In the genomic region with DNA sequence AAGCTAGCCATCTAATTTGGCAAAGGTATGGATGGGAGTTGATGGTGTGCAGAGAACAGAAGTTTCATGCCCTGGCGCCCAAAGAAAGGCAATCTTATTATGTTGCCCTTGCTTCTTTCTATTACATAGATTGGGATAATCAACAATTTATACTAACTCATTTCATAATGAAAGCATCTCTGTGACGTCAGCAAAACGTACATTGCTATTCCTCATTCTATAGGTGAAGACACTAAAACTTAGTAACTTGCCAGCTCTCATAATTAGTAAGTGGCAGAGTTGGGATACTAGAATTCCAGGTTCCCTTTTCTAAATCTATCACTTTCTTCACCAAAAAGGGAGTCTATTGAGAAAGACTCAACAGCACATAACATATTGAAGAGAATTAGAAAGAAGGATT, we compare ENCODE assay signal across 35 cellular contexts.
"Had no signal": no experiment of that assay in that cellular context is flagged by ENCODE, and none has a peak within 500 bp of the region (broad histone marks: within the 10 kb centered on the region; RNA-seq: fewer than 3 reads in every experiment).

No MANE protein-coding gene starts in this region.

- H3K4me3 Mint-ChIP-seq: activated B cell treated with CpG ODN at 0.5 μM for 24 hours; activated CD4-positive, alpha-beta memory T cell treated with anti-CD3 and anti-CD28 coated beads for 36 hours; activated CD4-positive, alpha-beta T cell treated with anti-CD3 and anti-CD28 coated beads, Interleukin-2, amount 10 ng/mL, durations not matched to agents 24 days and 14 days; activated CD8-positive, alpha-beta T cell treated with anti-CD3 and anti-CD28 coated beads for 36 hours; activated naive CD4-positive, alpha-beta T cell treated with anti-CD3 and anti-CD28 coated beads, Interleukin-2, amount 10 ng/mL, durations not matched to agents 7 days and 5 days; activated naive CD4-positive, alpha-beta T cell treated with anti-CD3 and anti-CD28 coated beads, Interleukin-2, amount 50 U/mL, for 24 hours; activated naive CD8-positive, alpha-beta T cell; activated naive CD8-positive, alpha-beta T cell treated with anti-CD3 and anti-CD28 coated beads, Interleukin-2, amount 10 ng/mL, durations not matched to agents 7 days and 5 days; activated naive CD8-positive, alpha-beta T cell treated with anti-CD3 and anti-CD28 coated beads, Interleukin-2, amount 50 U/mL, for 24 hours; activated T-cell treated with anti-CD3 and anti-CD28 coated beads, Interleukin-2, amount 50 U/mL, for 24 hours; T-helper 1 cell treated with Interleukin-12 subunit alpha and Interleukin-12 subunit beta and Interleukin-4 antibody, amounts not matched to agents 30 μg/mL and 1 μg/mL, for 36 hours; T-helper 2 cell treated with Interferon-gamma antibody and Interleukin-4, amounts not matched to agents 5 μg/mL and 100 μg/mL, for 36 hours had no signal

- H3K4me3 ChIP-seq: ascending aorta, body of pancreas, breast epithelium had no signal

- H3K4me1 ChIP-seq: ascending aorta, body of pancreas, breast epithelium had no signal

- H3K27me3 ChIP-seq: ascending aorta, body of pancreas, brain microvascular endothelial cell, breast epithelium had no signal

- H3K9me3 Mint-ChIP-seq: activated CD4-positive, alpha-beta memory T cell treated with anti-CD3 and anti-CD28 coated beads for 36 hours; activated CD8-positive, alpha-beta T cell treated with anti-CD3 and anti-CD28 coated beads for 36 hours; activated naive CD4-positive, alpha-beta T cell treated with anti-CD3 and anti-CD28 coated beads, Interleukin-2, amount 50 U/mL, for 24 hours; activated naive CD8-positive, alpha-beta T cell treated with anti-CD3 and anti-CD28 coated beads, Interleukin-2, amount 10 ng/mL, durations not matched to agents 7 days and 5 days; T-helper 1 cell treated with Interleukin-12 subunit alpha and Interleukin-12 subunit beta and Interleukin-4 antibody, amounts not matched to agents 30 μg/mL and 1 μg/mL, for 36 hours had no signal

- FAIRE-seq: TTC549 had no signal

- H3K36me3 ChIP-seq: ascending aorta, brain microvascular endothelial cell, breast epithelium had no signal

- DNase-seq: activated B cell treated with CpG ODN at 0.5 μM for 24 hours; activated CD4-positive, alpha-beta memory T cell treated with anti-CD3 and anti-CD28 coated beads for 36 hours; activated CD4-positive, alpha-beta T cell treated with anti-CD3 and anti-CD28 coated beads for 4 hours; activated CD4-positive, alpha-beta T cell treated with anti-CD3 and anti-CD28 coated beads, Interleukin-2, amount 10 ng/mL, durations not matched to agents 24 days and 14 days; activated CD4-positive, alpha-beta T cell treated with anti-CD3 and anti-CD28 coated beads, Interleukin-2, amount 50 U/mL, for 1 hour; activated CD4-positive, alpha-beta T cell treated with anti-CD3 and anti-CD28 coated beads, Interleukin-2, amount 50 U/mL, for 4 hours; activated CD4-positive, CD25-positive, alpha-beta regulatory T cell treated with anti-CD3 and anti-CD28 coated beads, Interleukin-2, amount 50 U/mL, for 72 hours; activated CD8-positive, alpha-beta memory T cell treated with anti-CD3 and anti-CD28 coated beads, Interleukin-2, amount 50 U/mL, for 4 hours; activated CD8-positive, alpha-beta T cell treated with anti-CD3 and anti-CD28 coated beads for 36 hours; activated effector memory CD4-positive, alpha-beta T cell treated with Interleukin-2 at 50 U/mL for 16 hours; activated gamma-delta T cell; activated naive CD4-positive, alpha-beta T cell treated with anti-CD3 and anti-CD28 coated beads, Interleukin-2, amount 10 ng/mL, durations not matched to agents 7 days and 5 days; activated naive CD4-positive, alpha-beta T cell treated with Interleukin-2 at 50 U/mL for 16 hours; activated naive CD8-positive, alpha-beta T cell treated with anti-CD3 and anti-CD28 coated beads, Interleukin-2, amount 10 ng/mL, durations not matched to agents 7 days and 5 days; activated naive CD8-positive, alpha-beta T cell treated with anti-CD3 and anti-CD28 coated beads, Interleukin-2, amount 50 U/mL, for 24 hours; activated T-cell treated with anti-CD3 and anti-CD28 coated beads, Interleukin-2, amount 50 U/mL, for 24 hours; activated T-cell treated with anti-CD3 and anti-CD28 coated beads, Interleukin-2, amount 50 U/mL, for 48 hours; amygdala; anterior cingulate cortex; body of pancreas; brain microvascular endothelial cell; central memory CD4-positive, alpha-beta T cell; SW 1271; T-helper 1 cell; T-helper 2 cell; T-helper 9 cell had no signal

- H3K4me1 Mint-ChIP-seq: activated B cell treated with CpG ODN at 0.5 μM for 24 hours; activated CD4-positive, alpha-beta T cell treated with anti-CD3 and anti-CD28 coated beads, Interleukin-2, amount 10 ng/mL, durations not matched to agents 24 days and 14 days; activated naive CD4-positive, alpha-beta T cell treated with anti-CD3 and anti-CD28 coated beads, Interleukin-2, amount 10 ng/mL, durations not matched to agents 7 days and 5 days; activated naive CD4-positive, alpha-beta T cell treated with anti-CD3 and anti-CD28 coated beads, Interleukin-2, amount 50 U/mL, for 24 hours; activated naive CD8-positive, alpha-beta T cell treated with anti-CD3 and anti-CD28 coated beads, Interleukin-2, amount 10 ng/mL, durations not matched to agents 7 days and 5 days; activated naive CD8-positive, alpha-beta T cell treated with anti-CD3 and anti-CD28 coated beads, Interleukin-2, amount 50 U/mL, for 24 hours had no signal

- H3K9me3 ChIP-seq: ascending aorta, body of pancreas, breast epithelium had no signal

- H3K27me3 Mint-ChIP-seq: activated B cell treated with CpG ODN at 0.5 μM for 24 hours; activated CD4-positive, alpha-beta memory T cell treated with anti-CD3 and anti-CD28 coated beads for 36 hours; activated CD4-positive, alpha-beta T cell treated with anti-CD3 and anti-CD28 coated beads, Interleukin-2, amount 10 ng/mL, durations not matched to agents 24 days and 14 days; activated CD8-positive, alpha-beta T cell treated with anti-CD3 and anti-CD28 coated beads for 36 hours; activated naive CD4-positive, alpha-beta T cell treated with anti-CD3 and anti-CD28 coated beads, Interleukin-2, amount 10 ng/mL, durations not matched to agents 7 days and 5 days; activated naive CD8-positive, alpha-beta T cell; activated naive CD8-positive, alpha-beta T cell treated with anti-CD3 and anti-CD28 coated beads, Interleukin-2, amount 10 ng/mL, durations not matched to agents 7 days and 5 days; activated naive CD8-positive, alpha-beta T cell treated with anti-CD3 and anti-CD28 coated beads, Interleukin-2, amount 50 U/mL, for 24 hours; activated T-cell treated with anti-CD3 and anti-CD28 coated beads, Interleukin-2, amount 50 U/mL, for 24 hours had no signal

- H3K36me3 Mint-ChIP-seq: activated CD4-positive, alpha-beta memory T cell treated with anti-CD3 and anti-CD28 coated beads for 36 hours; activated naive CD4-positive, alpha-beta T cell treated with anti-CD3 and anti-CD28 coated beads, Interleukin-2, amount 10 ng/mL, durations not matched to agents 7 days and 5 days; activated naive CD4-positive, alpha-beta T cell treated with anti-CD3 and anti-CD28 coated beads, Interleukin-2, amount 50 U/mL, for 24 hours; activated naive CD8-positive, alpha-beta T cell; activated naive CD8-positive, alpha-beta T cell treated with anti-CD3 and anti-CD28 coated beads, Interleukin-2, amount 10 ng/mL, durations not matched to agents 7 days and 5 days had no signal

- H3K27ac ChIP-seq: ascending aorta, body of pancreas, brain microvascular endothelial cell, VCaP had no signal

- H3K27ac Mint-ChIP-seq: activated B cell treated with CpG ODN at 0.5 μM for 24 hours; activated CD4-positive, alpha-beta memory T cell treated with anti-CD3 and anti-CD28 coated beads for 36 hours; activated CD4-positive, alpha-beta T cell treated with anti-CD3 and anti-CD28 coated beads, Interleukin-2, amount 10 ng/mL, durations not matched to agents 24 days and 14 days; activated CD8-positive, alpha-beta T cell treated with anti-CD3 and anti-CD28 coated beads for 36 hours; activated naive CD4-positive, alpha-beta T cell treated with anti-CD3 and anti-CD28 coated beads, Interleukin-2, amount 10 ng/mL, durations not matched to agents 7 days and 5 days; activated naive CD4-positive, alpha-beta T cell treated with anti-CD3 and anti-CD28 coated beads, Interleukin-2, amount 50 U/mL, for 24 hours; activated naive CD8-positive, alpha-beta T cell; activated naive CD8-positive, alpha-beta T cell treated with anti-CD3 and anti-CD28 coated beads, Interleukin-2, amount 10 ng/mL, durations not matched to agents 7 days and 5 days; activated naive CD8-positive, alpha-beta T cell treated with anti-CD3 and anti-CD28 coated beads, Interleukin-2, amount 50 U/mL, for 24 hours; activated T-cell treated with anti-CD3 and anti-CD28 coated beads, Interleukin-2, amount 50 U/mL, for 24 hours; activated T-helper 2 cell treated with anti-CD3 and anti-CD28 coated beads, Interferon-gamma antibody, Interleukin-2, Interleukin-4, amounts not matched to agents 10 μg/mL and 5 μg/mL and 100 μg/mL, durations not matched to agents 14 hours and 24 hours and 36 hours; T-helper 1 cell treated with Interleukin-12 subunit alpha and Interleukin-12 subunit beta and Interleukin-4 antibody, amounts not matched to agents 30 μg/mL and 1 μg/mL, for 36 hours; T-helper 2 cell treated with Interferon-gamma antibody and Interleukin-4, amounts not matched to agents 5 μg/mL and 100 μg/mL, for 36 hours had no signal
